Comparison of ENCODE assay signal across 12 cellular contexts in the genomic region with DNA sequence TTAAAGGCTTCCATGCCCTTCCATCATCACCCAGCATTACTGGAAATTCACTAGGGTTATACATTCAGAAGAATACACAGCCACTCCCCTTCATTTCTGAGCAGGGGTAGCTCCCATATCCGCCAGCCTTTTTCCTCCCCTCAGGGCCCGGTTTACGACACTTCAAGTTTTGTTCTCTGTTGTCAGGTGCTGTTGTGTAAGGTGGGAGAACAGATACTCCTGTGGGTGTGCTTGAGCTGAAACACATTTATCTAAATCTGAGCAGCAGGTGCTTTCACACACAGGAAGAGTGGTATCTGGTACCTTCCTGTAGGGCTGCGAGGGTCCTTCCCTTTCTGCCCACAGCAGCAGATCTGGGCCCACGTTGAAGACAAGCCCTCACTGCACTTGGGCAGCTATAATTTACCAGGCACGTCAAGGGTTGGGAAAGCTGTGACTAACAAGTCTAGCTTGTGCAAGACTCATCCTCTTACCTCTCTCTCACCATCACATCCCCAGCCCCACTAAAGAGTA.
A peak's percentile ranks its signal among the peaks of the same experiment; 100 is the strongest.
DNase-seq lines count a peak whose midpoint lies in the region; ATAC-seq, FAIRE-seq and TF ChIP-seq lines count a peak whose summit lies in the region.
"Had no signal": no experiment of that assay in that cellular context is flagged by ENCODE, and none has a peak within 500 bp of the region (broad histone marks: within the 10 kb centered on the region; RNA-seq: fewer than 3 reads in every experiment).

No MANE protein-coding gene starts in this region.

- whole genome bisulfite sequencing in esophagus, 2 donors = 50 to 55% methylated on average over 6 of the region's 6 CpGs
- 29 to 34% (median 32%) methylated on average over 6 of the region's 6 CpGs for WGBS in spleen, 5 donors

- no peak for TF ChIP-seq POLR2A in spleen (IDR thresholded peaks at IDR 0.05)

- peaks cover 0 to 7% of the 10 kb centered on the region in 2 donors for H3K4me1 ChIP-seq in esophagus (ENCODE audit: control insufficient read depth in 2 of 2, insufficient read depth in 2 of 2, low read length in 1 of 2)
- peaks cover 3 to 58% (median 25%) of the 10 kb centered on the region in 6 donors for H3K4me1 ChIP-seq in spleen

- H3K9me3 ChIP-seq in esophagus (ENCODE audit: control insufficient read depth in 2 of 2, insufficient read depth in 1 of 2, low read depth in 1 of 2, low read length in 1 of 2) (no peaks in the 10 kb centered on the region), spleen (no peaks in the 10 kb centered on the region)
- H3K9me3 ChIP-seq: esophagus muscularis mucosa had no signal

- no peak for FAIRE-seq in D721Med (lab: Jason Lieb, UNC)

- ATAC-seq in activated T-cell treated with anti-CD3 and anti-CD28 coated beads, Interleukin-2, amount 50 U/mL, for 72 hours (replicated peaks in 1 of 2) = peak; percentile 28 to 82
- ATAC-seq in activated T-cell treated with anti-CD3 and anti-CD28 coated beads, Interleukin-2, amount 50 U/mL, for 4 hours = no peak
- no peak for ATAC-seq in HG03175 (IDR thresholded peaks at IDR 0.05; ENCODE audit: unreplicated experiment)

- no peaks in the 10 kb centered on the region for H3K9me3 Mint-ChIP-seq in activated T-cell treated with anti-CD3 and anti-CD28 coated beads, Interleukin-2, amount 50 U/mL, for 72 hours
- H3K9me3 Mint-ChIP-seq in activated T-cell treated with anti-CD3 and anti-CD28 coated beads, Interleukin-2, amount 50 U/mL, for 4 hours = no peaks in the 10 kb centered on the region

- peak overlapping the region in 1 of 2 donors; percentile 6 for H3K4me3 Mint-ChIP-seq in activated T-cell treated with anti-CD3 and anti-CD28 coated beads, Interleukin-2, amount 50 U/mL, for 72 hours
- H3K4me3 Mint-ChIP-seq in activated T-cell treated with anti-CD3 and anti-CD28 coated beads, Interleukin-2, amount 50 U/mL, for 4 hours = no peak overlapping the region

- H3K27me3 ChIP-seq in esophagus (ENCODE audit: control insufficient read depth in 1 of 2, insufficient read depth in 2 of 2, low read length in 2 of 2) (no peaks in the 10 kb centered on the region), spleen (replicated peaks in 1 of 7) (no peaks in the 10 kb centered on the region)

- intact Hi-C loops in spleen (cut with DNase I; ENCODE audit: low total_unique reads) = no loop called here

- TF ChIP-seq CTCF in spleen (IDR thresholded peaks at IDR 0.05 in 8 of 11, conservative IDR thresholded peaks at IDR 0.05 in 3 of 11) (no peak), D721Med (IDR thresholded peaks at IDR 0.05; ENCODE audit: insufficient read depth, missing control alignments) (no peak)

- H3K27ac ChIP-seq in esophagus (ENCODE audit: low read depth in 2 of 2, low read length in 1 of 2) (peak overlapping the region; percentile 60 to 94), spleen (peak overlapping the region in 7 of 8 donors; percentile 63 to 80 (median 77))
- H3K27ac ChIP-seq: esophagus muscularis mucosa had no signal

- peaks cover 6% of the 10 kb centered on the region for H3K27me3 Mint-ChIP-seq in activated T-cell treated with anti-CD3 and anti-CD28 coated beads, Interleukin-2, amount 50 U/mL, for 72 hours (ENCODE audit: low read depth)
- no peaks in the 10 kb centered on the region for H3K27me3 Mint-ChIP-seq in activated T-cell treated with anti-CD3 and anti-CD28 coated beads, Interleukin-2, amount 50 U/mL, for 4 hours (ENCODE audit: low read depth)

- peak in 1 of 2 donors; percentile 10 for DNase-seq in activated T-cell treated with anti-CD3 and anti-CD28 coated beads, Interleukin-2, amount 50 U/mL, for 72 hours
- no peak for DNase-seq in activated T-cell treated with anti-CD3 and anti-CD28 coated beads, Interleukin-2, amount 50 U/mL, for 4 hours
- DNase-seq in NOMO-1 (lab: John Stamatoyannopoulos, UW; ENCODE audit: unreplicated experiment in 2 of 2) (peak; percentile 85 to 86), spleen (no peak), D721Med (ENCODE audit: insufficient read length, low spot score) (no peak), iPS-NIHi11 (ENCODE audit: low spot score) (no peak)
- DNase-seq: activated naive CD4-positive, alpha-beta T cell treated with anti-CD3 and anti-CD28 coated beads, Interleukin-2, amount 50 U/mL, for 16 hours; stimulated activated CD4-positive, alpha-beta T cell treated with anti-CD3 and anti-CD28 coated beads, Interleukin-4, amount 100 ng/mL, for 1 hour; stimulated activated naive CD4-positive, alpha-beta T cell treated with Interleukin-2 at 50 U/mL for 16 hours had no signal

- H3K27ac Mint-ChIP-seq in activated T-cell treated with anti-CD3 and anti-CD28 coated beads, Interleukin-2, amount 50 U/mL, for 72 hours = no peak overlapping the region

- H3K4me1 Mint-ChIP-seq in activated T-cell treated with anti-CD3 and anti-CD28 coated beads, Interleukin-2, amount 50 U/mL, for 72 hours (ENCODE audit: low read depth) = peaks cover 16% of the 10 kb centered on the region
- H3K4me1 Mint-ChIP-seq in activated T-cell treated with anti-CD3 and anti-CD28 coated beads, Interleukin-2, amount 50 U/mL, for 4 hours (ENCODE audit: low read depth) = no peaks in the 10 kb centered on the region

- no peak overlapping the region for H3K4me3 ChIP-seq in esophagus (ENCODE audit: low read depth in 1 of 2, low read length in 2 of 2)
- H3K4me3 ChIP-seq in spleen = no peak overlapping the region
- H3K4me3 ChIP-seq: esophagus muscularis mucosa had no signal

- H3K36me3 ChIP-seq in esophagus (ENCODE audit: control insufficient read depth in 2 of 2, insufficient read depth in 2 of 2, low read length in 1 of 2) (no peaks in the 10 kb centered on the region), spleen (no peaks in the 10 kb centered on the region)
- H3K36me3 ChIP-seq: esophagus muscularis mucosa had no signal

- H3K36me3 Mint-ChIP-seq in activated T-cell treated with anti-CD3 and anti-CD28 coated beads, Interleukin-2, amount 50 U/mL, for 72 hours (ENCODE audit: insufficient read depth in 2 of 2) = no peaks in the 10 kb centered on the region
- no peaks in the 10 kb centered on the region for H3K36me3 Mint-ChIP-seq in activated T-cell treated with anti-CD3 and anti-CD28 coated beads, Interleukin-2, amount 50 U/mL, for 4 hours (ENCODE audit: insufficient read depth)

Comparison
In these comparisons a context has a peak if more than half of its experiments do, and no peak if none do; other contexts are left out.
1. ATAC-seq: peak in activated T-cell treated with anti-CD3 and anti-CD28 coated beads, Interleukin-2, amount 50 U/mL, for 72 hours (2 of 2); none in activated T-cell treated with anti-CD3 and anti-CD28 coated beads, Interleukin-2, amount 50 U/mL, for 4 hours (0 of 2) and HG03175 (single experiment).
2. DNase-seq: peak in NOMO-1 (2 of 2); none in activated T-cell treated with anti-CD3 and anti-CD28 coated beads, Interleukin-2, amount 50 U/mL, for 4 hours (single experiment), spleen (single experiment), D721Med (single experiment) and iPS-NIHi11 (single experiment).